17 cellular contexts compared by ENCODE assay signal in the genomic region with DNA sequence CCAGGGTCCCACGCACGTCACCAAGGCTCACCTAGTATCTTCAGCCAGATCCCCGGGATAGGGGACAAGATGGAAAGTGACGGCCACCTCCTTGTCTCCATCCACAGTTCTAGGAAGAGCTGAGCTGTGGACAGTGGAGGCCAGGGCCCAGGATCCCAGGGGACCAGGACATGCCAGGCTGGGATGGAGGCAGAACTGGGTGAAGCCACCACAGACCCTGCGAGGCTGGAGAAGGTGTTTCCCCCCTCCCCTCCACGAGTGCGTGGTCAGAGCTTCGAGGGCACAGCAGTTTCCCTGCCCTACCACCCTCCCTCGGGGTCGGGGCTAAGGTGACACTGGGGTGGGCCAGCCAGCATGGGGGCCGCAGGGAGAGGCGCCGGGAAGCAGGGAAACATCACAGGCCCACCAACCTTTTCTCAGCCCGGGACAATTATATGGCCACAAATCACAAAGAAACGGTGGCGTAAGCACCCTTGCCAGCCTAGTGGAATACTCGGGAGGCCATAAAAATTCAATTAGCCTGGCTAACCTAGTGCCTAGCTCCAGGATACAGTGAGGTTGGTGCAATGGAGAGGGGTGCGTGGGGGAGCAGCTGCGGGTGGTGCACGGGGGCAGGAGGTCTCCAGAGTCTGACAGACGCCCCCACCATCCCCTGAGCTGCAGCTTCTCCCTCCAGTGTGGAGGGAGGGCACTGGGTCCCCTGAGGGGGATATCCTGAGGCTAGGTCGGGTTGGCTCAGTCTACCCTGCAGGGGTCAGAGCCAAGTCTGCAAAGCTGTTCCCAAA. TPM values are rescaled to one million over a fixed set of nuclear protein-coding genes. Genes with fewer than 3 reads are reported as not detected.
DNase-seq lines count a peak whose midpoint lies in the region; ATAC-seq and TF ChIP-seq lines count a peak whose summit lies in the region.
"Had no signal": no experiment of that assay in that cellular context is flagged by ENCODE, and none has a peak within 500 bp of the region (broad histone marks: within the 10 kb centered on the region; RNA-seq: fewer than 3 reads in every experiment).

No MANE protein-coding gene starts in this region.

- H3K4me3 ChIP-seq in BLaER1 treated with 17β-estradiol and CSF1 and Interleukin-3, amounts not matched to agents 10 nM and 100 nM, result no peak overlapping the region
- H3K4me3 ChIP-seq in esophagus muscularis mucosa (no peak overlapping the region), WERI-Rb-1 (ENCODE audit: low read depth, low read length) (no peak overlapping the region)
- H3K4me3 ChIP-seq: GM12878 had no signal

- no peak overlapping the region for H3K27ac Mint-ChIP-seq in chondrocyte (ENCODE audit: unreplicated experiment)
- no peak overlapping the region for H3K27ac Mint-ChIP-seq in activated naive CD8-positive, alpha-beta T cell treated with anti-CD3 and anti-CD28 coated beads, Interleukin-2, amount 50 U/mL, for 24 hours
- H3K27ac Mint-ChIP-seq: CD8-positive, alpha-beta T cell had no signal

- peaks cover 0 to 59% (median 37%) of the 10 kb centered on the region in 11 experiments; a peak in 16 of 22 replicates for H3K36me3 ChIP-seq in BLaER1 treated with 17β-estradiol and CSF1 and Interleukin-3, amounts not matched to agents 10 nM and 100 nM
- H3K36me3 ChIP-seq in esophagus muscularis mucosa (no peaks in the 10 kb centered on the region), WERI-Rb-1 (peaks cover 16% of the 10 kb centered on the region)

- H3K9me3 Mint-ChIP-seq in chondrocyte (ENCODE audit: low read depth), result no peaks in the 10 kb centered on the region
- H3K9me3 Mint-ChIP-seq in activated naive CD8-positive, alpha-beta T cell treated with anti-CD3 and anti-CD28 coated beads, Interleukin-2, amount 50 U/mL, for 24 hours, result no peaks in the 10 kb centered on the region
- H3K9me3 Mint-ChIP-seq: CD8-positive, alpha-beta T cell had no signal

- H3K27me3 Mint-ChIP-seq in chondrocyte (ENCODE audit: low read depth), result peaks cover 39% of the 10 kb centered on the region
- H3K27me3 Mint-ChIP-seq in activated naive CD8-positive, alpha-beta T cell treated with anti-CD3 and anti-CD28 coated beads, Interleukin-2, amount 50 U/mL, for 24 hours, result peaks cover 9% of the 10 kb centered on the region

- CTCF ChIA-PET in HEK293T (lab: Yijun Ruan, JAX), result interaction anchor here (1.1 to 2.0 kb wide), 2 partner anchors 15 to 55 kb away, joined by 3 to 5 read pairs; no protein-coding TSS in a partner anchor

- POLR2A ChIA-PET in HEK293T (lab: Yijun Ruan, JAX), result no interaction called here

- peaks cover 0 to 16% (median 0%) of the 10 kb centered on the region in 11 experiments; a peak in 4 of 22 replicates for H3K27me3 ChIP-seq in BLaER1 treated with 17β-estradiol and CSF1 and Interleukin-3, amounts not matched to agents 10 nM and 100 nM
- H3K27me3 ChIP-seq in esophagus muscularis mucosa (peaks cover 0 to 83% (median 14%) of the 10 kb centered on the region in 4 donors), WERI-Rb-1 (ENCODE audit: insufficient read depth, low read depth, severe bottlenecking) (no peaks in the 10 kb centered on the region)

- H3K36me3 Mint-ChIP-seq in chondrocyte (ENCODE audit: low read depth), result no peaks in the 10 kb centered on the region
- H3K36me3 Mint-ChIP-seq in activated naive CD8-positive, alpha-beta T cell treated with anti-CD3 and anti-CD28 coated beads, Interleukin-2, amount 50 U/mL, for 24 hours (ENCODE audit: low read depth), result no peaks in the 10 kb centered on the region
- H3K36me3 Mint-ChIP-seq: CD8-positive, alpha-beta T cell had no signal

- no peak overlapping the region for H3K4me3 Mint-ChIP-seq in chondrocyte (ENCODE audit: unreplicated experiment)
- no peak overlapping the region for H3K4me3 Mint-ChIP-seq in activated naive CD8-positive, alpha-beta T cell treated with anti-CD3 and anti-CD28 coated beads, Interleukin-2, amount 50 U/mL, for 24 hours
- H3K4me3 Mint-ChIP-seq: CD8-positive, alpha-beta T cell had no signal

- peak overlapping the region in 8 of 11 experiments; percentile 9 to 76 (median 50); a peak in 13 of 22 replicates for H3K27ac ChIP-seq in BLaER1 treated with 17β-estradiol and CSF1 and Interleukin-3, amounts not matched to agents 10 nM and 100 nM
- H3K27ac ChIP-seq in esophagus muscularis mucosa (replicated peaks in 1 of 4), result no peak overlapping the region
- H3K27ac ChIP-seq in WERI-Rb-1, result no peak overlapping the region
- H3K27ac ChIP-seq: HL-60 had no signal

- peak overlapping the region in 8 of 11 experiments; percentile 28 to 68 (median 42); a peak in 14 of 22 replicates for H3K9ac ChIP-seq in BLaER1 treated with 17β-estradiol and CSF1 and Interleukin-3, amounts not matched to agents 10 nM and 100 nM

- 65% methylated on average over 10 of the region's 22 CpGs for WGBS in esophagus muscularis mucosa

- peaks cover 56 to 98% (median 96%) of the 10 kb centered on the region in 10 experiments for H3K4me1 ChIP-seq in BLaER1 treated with 17β-estradiol and CSF1 and Interleukin-3, amounts not matched to agents 10 nM and 100 nM
- peaks cover 9 to 15% (median 11%) of the 10 kb centered on the region in 4 donors for H3K4me1 ChIP-seq in esophagus muscularis mucosa

- TF ChIP-seq CTCF in chondrocyte (IDR thresholded peaks at IDR 0.05) (no peak), esophagus muscularis mucosa (IDR thresholded peaks at IDR 0.05) (no peak), WERI-Rb-1 (IDR thresholded peaks at IDR 0.05; ENCODE audit: low read depth, low read length) (no peak)

- no peaks in the 10 kb centered on the region for H3K9me3 ChIP-seq in BLaER1 treated with 17β-estradiol and CSF1 and Interleukin-3, amounts not matched to agents 10 nM and 100 nM (replicated peaks in 1 of 11)
- H3K9me3 ChIP-seq in esophagus muscularis mucosa (no peaks in the 10 kb centered on the region), WERI-Rb-1 (ENCODE audit: severe bottlenecking) (no peaks in the 10 kb centered on the region)

- no peak for TF ChIP-seq EP300 in esophagus muscularis mucosa (IDR thresholded peaks at IDR 0.05)

- intact Hi-C loops in esophagus muscularis mucosa (cut with DNase I), result no loop called here

- no peak for ATAC-seq in activated naive CD8-positive, alpha-beta T cell treated with anti-CD3 and anti-CD28 coated beads, Interleukin-2, amount 50 U/mL, for 24 hours
- ATAC-seq in HG02938 (IDR thresholded peaks at IDR 0.05; ENCODE audit: unreplicated experiment), result no peak
- ATAC-seq: CD8-positive, alpha-beta T cell; GM12878 had no signal

- peaks cover 3% of the 10 kb centered on the region for H3K4me1 Mint-ChIP-seq in chondrocyte (ENCODE audit: low read depth)
- no peaks in the 10 kb centered on the region for H3K4me1 Mint-ChIP-seq in activated naive CD8-positive, alpha-beta T cell treated with anti-CD3 and anti-CD28 coated beads, Interleukin-2, amount 50 U/mL, for 24 hours

- no peak for DNase-seq in HEK293T (ENCODE audit: extremely low spot score)
- peak; percentile 70 for DNase-seq in chondrocyte (ENCODE audit: low spot score)
- peak; percentile 88 for DNase-seq in left kidney (ENCODE audit: low read depth, low spot score)
- no peak for DNase-seq in activated naive CD8-positive, alpha-beta T cell treated with anti-CD3 and anti-CD28 coated beads, Interleukin-2, amount 50 U/mL, for 24 hours
- DNase-seq in esophagus muscularis mucosa (ENCODE audit: extremely low spot score), result no peak
- no peak for DNase-seq in WERI-Rb-1
- DNase-seq: Calu3; CD8-positive, alpha-beta T cell; NCI-H1105; NCI-H1694; NCI-H2081 treated with DMSO at 0.1 percent for 48 hours; NCI-H2227 treated with DMSO at 0.1 percent for 48 hours; NCI-H510A treated with DMSO at 0.1 percent for 48 hours had no signal

- no peak for TF ChIP-seq POLR2A in esophagus muscularis mucosa (IDR thresholded peaks at IDR 0.05; ENCODE audit: low read depth)

- H4K20me1 ChIP-seq in BLaER1 treated with 17β-estradiol and CSF1 and Interleukin-3, amounts not matched to agents 10 nM and 100 nM, result peaks cover 0 to 98% (median 82%) of the 10 kb centered on the region in 11 experiments; a peak in 18 of 22 replicates

- H3K4me2 ChIP-seq in BLaER1 treated with 17β-estradiol and CSF1 and Interleukin-3, amounts not matched to agents 10 nM and 100 nM, result peak overlapping the region; percentile 76 to 97 (median 92)

TF ChIP-seq in HEK293T, 16 proteins besides CTCF, POLR2A, EP300 and RAD21:
- TF ChIP-seq, protein P1, sequence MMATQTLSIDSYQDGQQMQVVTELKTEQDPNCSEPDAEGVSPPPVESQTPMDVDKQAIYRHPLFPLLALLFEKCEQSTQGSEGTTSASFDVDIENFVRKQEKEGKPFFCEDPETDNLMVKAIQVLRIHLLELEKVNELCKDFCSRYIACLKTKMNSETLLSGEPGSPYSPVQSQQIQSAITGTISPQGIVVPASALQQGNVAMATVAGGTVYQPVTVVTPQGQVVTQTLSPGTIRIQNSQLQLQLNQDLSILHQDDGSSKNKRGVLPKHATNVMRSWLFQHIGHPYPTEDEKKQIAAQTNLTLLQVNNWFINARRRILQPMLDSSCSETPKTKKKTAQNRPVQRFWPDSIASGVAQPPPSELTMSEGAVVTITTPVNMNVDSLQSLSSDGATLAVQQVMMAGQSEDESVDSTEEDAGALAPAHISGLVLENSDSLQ (IDR thresholded peaks at IDR 0.05), result peak; percentile 32; the same call in 1 of the 2 replicates
- no peak for TF ChIP-seq SUZ12 (IDR thresholded peaks at IDR 0.05)

RNA-seq across cellular contexts. Expression of a gene that starts 13.4 kb away (rescaled TPM):
- 0.17 to 0.29 TPM (median 0.18 TPM) in 3 replicates for total RNA-seq in chondrocyte
- under 1 TPM in 2 of 4 donors, not detected in 2; under 0.01 to 0.06 TPM for total RNA-seq in esophagus muscularis mucosa
- total RNA-seq: Calu3 had no signal

RNA-seq across cellular contexts. Expression of a gene that starts 23.9 kb away (rescaled TPM):
- total RNA-seq in chondrocyte (31.8 to 33.6 TPM (median 32.1 TPM) in 3 replicates), esophagus muscularis mucosa (10 to 100 TPM; 31.6 to 51.7 (median 42.4) TPM)

RNA-seq across cellular contexts. Expression of a gene that starts 31.1 kb away (rescaled TPM):
- total RNA-seq in chondrocyte (19.8 to 25.5 TPM (median 23.8 TPM) in 3 replicates), esophagus muscularis mucosa (10 to 100 TPM; 31.6 to 73.4 (median 45.6) TPM)

RNA-seq across cellular contexts. Expression of a gene that starts 40.9 kb away (rescaled TPM):
- 8.5 to 10.1 TPM (median 9.2 TPM) in 3 replicates for total RNA-seq in chondrocyte
- 10 to 100 TPM; 12.9 to 21.9 (median 15.2) TPM for total RNA-seq in esophagus muscularis mucosa

RNA-seq across cellular contexts. Expression of a gene that starts 50.2 kb away (rescaled TPM):
- 15.7 to 17.5 TPM (median 16.5 TPM) in 3 replicates for total RNA-seq in chondrocyte
- total RNA-seq in esophagus muscularis mucosa, result 10 to 100 TPM; 13.3 to 19.8 (median 16.1) TPM

Comparison
In these comparisons a context has a peak if more than half of its experiments do, and no peak if none do; other contexts are left out.
1. H3K27ac ChIP-seq: peak in BLaER1 treated with 17β-estradiol and CSF1 and Interleukin-3, amounts not matched to agents 10 nM and 100 nM (8 of 11); none in esophagus muscularis mucosa (0 of 4) and WERI-Rb-1 (single experiment).
2. DNase-seq: peak in chondrocyte (single experiment) and left kidney (single experiment); none in HEK293T (single experiment), activated naive CD8-positive, alpha-beta T cell treated with anti-CD3 and anti-CD28 coated beads, Interleukin-2, amount 50 U/mL, for 24 hours (single experiment), esophagus muscularis mucosa (single experiment) and WERI-Rb-1 (single experiment).